ENCODE assay signal across 10 cellular contexts in the genomic region with DNA sequence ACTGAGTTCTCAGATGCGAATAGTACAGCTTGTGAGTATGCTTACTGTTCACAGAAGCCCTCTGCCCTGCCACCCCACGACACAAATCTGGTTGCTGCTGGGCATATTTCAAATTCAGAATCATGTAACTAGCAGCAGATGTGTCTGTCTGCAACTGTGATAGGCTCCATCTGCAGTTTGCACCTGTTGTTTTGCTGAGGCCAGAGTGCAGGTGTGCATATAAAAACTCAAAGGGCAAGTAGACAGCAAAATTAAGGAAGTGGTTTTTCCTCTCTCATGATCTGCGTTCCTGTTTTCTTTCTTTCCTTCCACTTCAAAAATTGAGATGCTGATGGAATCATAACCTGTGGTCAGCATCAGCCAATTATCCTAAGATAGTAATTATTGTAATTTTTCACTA.
DNase-seq lines count a peak whose midpoint lies in the region; ATAC-seq, FAIRE-seq and TF ChIP-seq lines count a peak whose summit lies in the region.
"Had no signal": no experiment of that assay in that cellular context is flagged by ENCODE, and none has a peak within 500 bp of the region (broad histone marks: within the 10 kb centered on the region; RNA-seq: fewer than 3 reads in every experiment).

No MANE protein-coding gene starts in this region.

- intact Hi-C loops in HepG2 (cut with micrococcal nuclease; ENCODE audit: unreplicated experiment) (no loop called here), MCF 10A (cut with micrococcal nuclease) (no loop called here)

- no peak for FAIRE-seq in HepG2 (lab: Jason Lieb, UNC)

- BruUV-seq in HepG2 (replicated peaks; lab: Mats Ljungman, UMichigan) (no TSS peak), MCF 10A (replicated peaks; lab: Mats Ljungman, UMichigan) (no TSS peak)

- peaks cover 11% of the 10 kb centered on the region for H3K4me1 Mint-ChIP-seq in memory B cell
- H3K4me1 Mint-ChIP-seq in MCF 10A (ENCODE audit: insufficient read depth, unreplicated experiment): no peaks in the 10 kb centered on the region

- peak; percentile 63 for ATAC-seq in GM19351 (IDR thresholded peaks at IDR 0.05; ENCODE audit: unreplicated experiment)
- peak; percentile 63 for ATAC-seq in HG02973 (IDR thresholded peaks at IDR 0.05; ENCODE audit: unreplicated experiment)
- ATAC-seq in memory B cell (ENCODE audit: low read depth): peak; percentile 86
- no peak for ATAC-seq in HepG2
- no peak for ATAC-seq in GM21526 (IDR thresholded peaks at IDR 0.05; ENCODE audit: low FRiP score, unreplicated experiment)

- H3K79me2 ChIP-seq in HepG2 (ENCODE audit: insufficient read depth, low read length): no peaks in the 10 kb centered on the region

- POLR2A ChIA-PET in HepG2 (lab: Yijun Ruan, JAX) (no interaction called here), MCF 10A (lab: Yijun Ruan, JAX) (no interaction called here)

- no peak overlapping the region for H3K9ac ChIP-seq in HepG2 (ENCODE audit: insufficient read depth, low read depth, low read length)

- H3K4me2 ChIP-seq in HepG2 (ENCODE audit: low read depth, low read length): no peak overlapping the region

- TF ChIP-seq RAD21 in HepG2 (CRISPR knock-in tag; IDR thresholded peaks at IDR 0.05): no peak

- H4K20me1 ChIP-seq in HepG2 (ENCODE audit: insufficient read depth, low read length): no peaks in the 10 kb centered on the region

- no peaks in the 10 kb centered on the region for H3K36me3 ChIP-seq in HepG2 (replicated peaks in 1 of 2; ENCODE audit: control insufficient read depth in 1 of 2, insufficient read depth in 2 of 2, low read length in 2 of 2)
- H3K36me3 ChIP-seq: cardiac muscle cell, thoracic aorta had no signal

- TF ChIP-seq EP300 in HepG2 (IDR thresholded peaks at IDR 0.05; ENCODE audit: low read depth in 2 of 2, low read length in 2 of 2) (no peak), HepG2 (CRISPR knock-in tag; IDR thresholded peaks at IDR 0.05; ENCODE audit: borderline replicate concordance) (no peak)

- TF ChIP-seq CTCF in HepG2 (CRISPR knock-in tag; IDR thresholded peaks at IDR 0.05) (no peak), MCF 10A (IDR thresholded peaks at IDR 0.05; ENCODE audit: unreplicated experiment) (no peak)

- no peak overlapping the region for H3K4me3 ChIP-seq in HepG2 (replicated peaks in 1 of 3; ENCODE audit: insufficient read depth in 1 of 3, low read depth in 2 of 3, low read length in 3 of 3)
- H3K4me3 ChIP-seq: cardiac muscle cell, thoracic aorta had no signal

- no peak overlapping the region for H2AFZ ChIP-seq in HepG2 (ENCODE audit: low read length)

- H3K4me1 ChIP-seq in HepG2 (ENCODE audit: insufficient read depth, low read length): no peaks in the 10 kb centered on the region

- 29% methylated on average over 3 of the region's 3 CpGs for WGBS in HepG2 (ENCODE audit: low lambda C conversion rate)

- in situ Hi-C loops in HepG2 (cut with HindIII; ENCODE audit: extremely low pct_ligation_motif_present, low pct_unique_long_range_greater_than_20kb): no loop called here

- H3K27me3 ChIP-seq in HepG2 (ENCODE audit: control insufficient read depth in 1 of 2, insufficient read depth in 2 of 2, low read length in 2 of 2): no peaks in the 10 kb centered on the region
- H3K27me3 ChIP-seq: cardiac muscle cell had no signal

- H3K36me3 Mint-ChIP-seq in memory B cell: no peaks in the 10 kb centered on the region
- H3K36me3 Mint-ChIP-seq in MCF 10A (ENCODE audit: insufficient read depth, unreplicated experiment): no peaks in the 10 kb centered on the region

- H3K4me3 Mint-ChIP-seq in memory B cell (peak overlapping the region; percentile 14), MCF 10A (ENCODE audit: unreplicated experiment) (no peak overlapping the region)

- H3K27ac Mint-ChIP-seq in memory B cell (peak overlapping the region; percentile 14), MCF 10A (ENCODE audit: low read depth, unreplicated experiment) (no peak overlapping the region)

- no peak for TF ChIP-seq POLR2A in HepG2 (IDR thresholded peaks at IDR 0.05; ENCODE audit: insufficient read depth in 1 of 2, low read depth in 2 of 2, low read length in 2 of 2)

- H3K9me3 ChIP-seq in HepG2 (ENCODE audit: low read length): no peaks in the 10 kb centered on the region
- H3K9me3 ChIP-seq: thoracic aorta had no signal

- H3K27me3 Mint-ChIP-seq in memory B cell (no peaks in the 10 kb centered on the region), MCF 10A (ENCODE audit: insufficient read depth, unreplicated experiment) (peaks cover 21% of the 10 kb centered on the region)

- CTCF ChIA-PET in HepG2 (lab: Yijun Ruan, JAX; ENCODE audit: low intra/inter-chr PET ratio, low total read pairs) (no interaction called here), MCF 10A (lab: Yijun Ruan, JAX) (no interaction called here)

- H3K9me3 Mint-ChIP-seq in memory B cell: no peaks in the 10 kb centered on the region
- H3K9me3 Mint-ChIP-seq in MCF 10A (ENCODE audit: unreplicated experiment): no peaks in the 10 kb centered on the region

- H3K27ac ChIP-seq in HepG2 (ENCODE audit: extremely low read length, insufficient read depth, low read length): no peak overlapping the region
- H3K27ac ChIP-seq: cardiac muscle cell, thoracic aorta had no signal

- DNase-seq in NCI-H2107 (lab: John Stamatoyannopoulos, UW) (peak; percentile 40), memory B cell (ENCODE audit: low spot score in 2 of 2) (peak; percentile 1 to 11), HepG2 (ENCODE audit: low spot score) (no peak), islet precursor cell (no peak), MCF 10A (ENCODE audit: unreplicated experiment) (no peak)

TF ChIP-seq in HepG2, 621 proteins besides CTCF, POLR2A, EP300 and RAD21:
- no peak for TF ChIP-seq XRCC5 (optimal IDR thresholded peaks at IDR 0.05; ENCODE audit: low read length)

Comparison
In these comparisons a context has a peak if more than half of its experiments do, and no peak if none do; other contexts are left out.
1. ATAC-seq: peak in GM19351 (single experiment), HG02973 (single experiment) and memory B cell (single experiment); none in HepG2 (single experiment) and GM21526 (single experiment).
2. DNase-seq: peak in NCI-H2107 (single experiment) and memory B cell (2 of 2); none in HepG2 (single experiment), islet precursor cell (single experiment) and MCF 10A (single experiment).